18 cellular contexts compared by ENCODE assay signal in genomic region chr3:171977860-171978259, GRCh38.
DNase-seq lines count a peak whose midpoint lies in the region; ATAC-seq, FAIRE-seq and TF ChIP-seq lines count a peak whose summit lies in the region.
"Had no signal": no experiment of that assay in that cellular context is flagged by ENCODE, and none has a peak within 500 bp of the region (broad histone marks: within the 10 kb centered on the region; RNA-seq: fewer than 3 reads in every experiment).

No MANE protein-coding gene starts in this region.

- ATAC-seq in upper lobe of right lung = peak; percentile 63
- no peak for ATAC-seq in HG03354 (IDR thresholded peaks at IDR 0.05; ENCODE audit: poor library complexity, severe bottlenecking, unreplicated experiment)

- no peak for FAIRE-seq in endothelial cell of umbilical vein (lab: Jason Lieb, UNC)
- FAIRE-seq: GM12892 had no signal

- H2AFZ ChIP-seq in OCI-LY3 (ENCODE audit: low read depth, low read length) (peak overlapping the region; percentile 67; the same call in 1 of the 2 replicates), endothelial cell of umbilical vein (ENCODE audit: low read depth, low read length) (no peak overlapping the region)

- H3K9me3 ChIP-seq in OCI-LY3 (ENCODE audit: insufficient read depth, low read length) (no peaks in the 10 kb centered on the region), endothelial cell of umbilical vein (replicated peaks; ENCODE audit: control insufficient read depth, insufficient read depth, low read length) (no peaks in the 10 kb centered on the region), upper lobe of right lung (no peaks in the 10 kb centered on the region)
- H3K9me3 ChIP-seq: esophagus squamous epithelium, heart right ventricle, prostate gland, SJSA1, stomach had no signal

- dilution Hi-C loops in endothelial cell of umbilical vein (cut with MboI; ENCODE audit: extremely low pct_ligation_motif_present, low sequenced_read_pairs) = no loop called here

- H3K4me1 ChIP-seq in OCI-LY3 (ENCODE audit: low read length) (peaks cover 9% of the 10 kb centered on the region), endothelial cell of umbilical vein (ENCODE audit: control insufficient read depth, extremely low read depth, insufficient read depth, low read length) (no peaks in the 10 kb centered on the region), upper lobe of right lung (peaks cover 10% of the 10 kb centered on the region)
- H3K4me1 ChIP-seq: esophagus squamous epithelium, prostate gland had no signal

- BruUV-seq in endothelial cell of umbilical vein (replicated peaks; lab: Mats Ljungman, UMichigan) = no TSS peak

- POLR2A ChIA-PET in endothelial cell of umbilical vein (lab: Charles Lee) = no interaction called here

- H3K27ac ChIP-seq in OCI-LY3 (ENCODE audit: low read length) (no peak overlapping the region), endothelial cell of umbilical vein (ENCODE audit: insufficient read depth, low read depth, low read length) (no peak overlapping the region), upper lobe of right lung (no peak overlapping the region)
- H3K27ac ChIP-seq: esophagus squamous epithelium, prostate gland, SJSA1, WERI-Rb-1 had no signal

- no peaks in the 10 kb centered on the region for H3K36me3 ChIP-seq in OCI-LY3 (replicated peaks; ENCODE audit: low read depth, low read length)
- no peaks in the 10 kb centered on the region for H3K36me3 ChIP-seq in endothelial cell of umbilical vein (ENCODE audit: control insufficient read depth in 2 of 2, extremely low read depth in 1 of 2, insufficient read depth in 2 of 2, low read length in 2 of 2)
- H3K36me3 ChIP-seq in upper lobe of right lung = no peaks in the 10 kb centered on the region
- H3K36me3 ChIP-seq: esophagus squamous epithelium, heart right ventricle, prostate gland, SJSA1, stomach, WERI-Rb-1 had no signal

- H3K9me1 ChIP-seq in endothelial cell of umbilical vein (replicated peaks; ENCODE audit: control insufficient read depth, extremely low read depth, insufficient read depth, low read length) = no peaks in the 10 kb centered on the region

- peak; percentile 86 for DNase-seq in KBM-7
- no peak for DNase-seq in endothelial cell of umbilical vein (ENCODE audit: low read depth, low spot score)
- no peak for DNase-seq in upper lobe of right lung
- no peak for DNase-seq in activated CD4-positive, alpha-beta T cell treated with anti-CD3 and anti-CD28 coated beads for 1 hour
- DNase-seq in retina = no peak
- DNase-seq: activated effector memory CD4-positive, alpha-beta T cell treated with Interleukin-2 at 50 U/mL for 16 hours; CD4-positive, alpha-beta T cell; esophagus squamous epithelium; heart right ventricle; NCI-H187 treated with DMSO at 0.1 percent for 48 hours; stimulated activated CD4-positive, alpha-beta T cell treated with anti-CD3 and anti-CD28 coated beads, Interleukin-12 subunit alpha, Interleukin-12 subunit beta, amount 100 ng/mL, for 4 hours; stomach; WERI-Rb-1 had no signal

- no peak overlapping the region for H3K4me3 ChIP-seq in OCI-LY3 (ENCODE audit: low read length)
- H3K4me3 ChIP-seq in endothelial cell of umbilical vein (replicated peaks in 1 of 3; ENCODE audit: insufficient read depth in 1 of 3, low read depth in 1 of 3, low read length in 3 of 3) = no peak overlapping the region
- H3K4me3 ChIP-seq in upper lobe of right lung = no peak overlapping the region
- H3K4me3 ChIP-seq: esophagus squamous epithelium, heart right ventricle, prostate gland, SJSA1, stomach had no signal

- H4K20me1 ChIP-seq in OCI-LY3 (ENCODE audit: insufficient read depth, low read length) (no peaks in the 10 kb centered on the region), endothelial cell of umbilical vein (replicated peaks; ENCODE audit: control insufficient read depth, extremely low read depth, insufficient read depth, low read length) (no peaks in the 10 kb centered on the region)

- no peak for TF ChIP-seq CTCF in OCI-LY3 (IDR thresholded peaks at IDR 0.05; ENCODE audit: low read depth, low read length)
- no peak for TF ChIP-seq CTCF in endothelial cell of umbilical vein (IDR thresholded peaks at IDR 0.05; ENCODE audit: extremely low read depth in 1 of 2, insufficient read depth in 1 of 2, low read depth in 1 of 2, low read length in 2 of 2)
- no peak for TF ChIP-seq CTCF in upper lobe of right lung (IDR thresholded peaks at IDR 0.05)

- in situ Hi-C loops in KBM-7 (cut with MboI; ENCODE audit: low pct_unique_long_range_greater_than_20kb, low sequenced_read_pairs) = no loop called here

- TF ChIP-seq POLR2A in endothelial cell of umbilical vein (IDR thresholded peaks at IDR 0.05; ENCODE audit: low read depth, low read length) = no peak

- no peaks in the 10 kb centered on the region for H3K27me3 ChIP-seq in OCI-LY3 (ENCODE audit: low read depth, low read length)
- no peaks in the 10 kb centered on the region for H3K27me3 ChIP-seq in endothelial cell of umbilical vein (ENCODE audit: control insufficient read depth in 2 of 2, insufficient read depth in 2 of 2, low read length in 2 of 2)
- no peaks in the 10 kb centered on the region for H3K27me3 ChIP-seq in upper lobe of right lung
- H3K27me3 ChIP-seq: esophagus squamous epithelium, heart right ventricle, SJSA1, stomach had no signal

- H3K9ac ChIP-seq in OCI-LY3 (ENCODE audit: low read length) = no peak overlapping the region
- no peak overlapping the region for H3K9ac ChIP-seq in endothelial cell of umbilical vein (replicated peaks; ENCODE audit: extremely low read depth, insufficient read depth, low read length)

- intact Hi-C loops in endothelial cell of umbilical vein (cut with micrococcal nuclease) (no loop called here), upper lobe of right lung (cut with DNase I) (no loop called here)

- H3K79me2 ChIP-seq in OCI-LY3 (ENCODE audit: low read length) = no peaks in the 10 kb centered on the region
- no peaks in the 10 kb centered on the region for H3K79me2 ChIP-seq in endothelial cell of umbilical vein (ENCODE audit: control insufficient read depth, insufficient read depth, low read length)

- CTCF ChIA-PET in endothelial cell of umbilical vein (lab: Charles Lee) = no interaction called here

- no peak overlapping the region for H3K4me2 ChIP-seq in OCI-LY3 (ENCODE audit: low read length)
- no peak overlapping the region for H3K4me2 ChIP-seq in endothelial cell of umbilical vein (ENCODE audit: insufficient read depth, low read length)

TF ChIP-seq in endothelial cell of umbilical vein, 7 proteins besides CTCF, POLR2A, EP300 and RAD21:
- TF ChIP-seq JUN (IDR thresholded peaks at IDR 0.05; ENCODE audit: borderline replicate concordance, insufficient read depth, insufficient read length, low read depth) = no peak
- peak; percentile 7 for TF ChIP-seq GATA2 (IDR thresholded peaks at IDR 0.05; ENCODE audit: insufficient read depth, insufficient read length, low read depth, low read length)
TF ChIP-seq in endothelial cell of umbilical vein: peak in this region for 1.
